9 cellular contexts compared by ENCODE assay signal in the genomic region with DNA sequence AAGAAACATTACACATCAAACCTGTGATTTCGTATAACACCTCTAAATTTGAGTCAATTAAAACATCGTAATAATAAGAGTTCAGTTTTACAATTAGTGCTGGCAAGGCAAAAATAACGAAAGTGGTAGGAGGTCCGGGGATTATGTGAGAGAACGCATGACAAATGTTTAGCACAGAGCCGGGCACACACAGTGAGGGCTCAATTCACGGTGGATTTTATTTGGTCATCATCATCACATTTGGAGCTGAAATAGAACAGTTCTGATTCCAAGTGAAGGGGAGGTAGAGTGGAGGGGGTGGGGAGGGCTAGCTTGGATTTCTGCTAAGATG. TPM values are rescaled to one million over a fixed set of nuclear protein-coding genes. Genes with fewer than 3 reads are reported as not detected.
DNase-seq lines count a peak whose midpoint lies in the region; ATAC-seq, FAIRE-seq and TF ChIP-seq lines count a peak whose summit lies in the region.
"Had no signal": no experiment of that assay in that cellular context is flagged by ENCODE, and none has a peak within 500 bp of the region (broad histone marks: within the 10 kb centered on the region; RNA-seq: fewer than 3 reads in every experiment).

No MANE protein-coding gene starts in this region.

- peak overlapping the region; percentile 98 for H2AFZ ChIP-seq in K562 (ENCODE audit: low read depth, low read length)

- H3K4me2 ChIP-seq in K562 (ENCODE audit: insufficient read depth, low read length), result peak overlapping the region; percentile 78
- peak overlapping the region; percentile 83 for H3K4me2 ChIP-seq in mesendoderm (ENCODE audit: low read length)

- H4K5ac ChIP-seq in mesendoderm (ENCODE audit: low read length), result no peak overlapping the region

- H3K9ac ChIP-seq in K562 (ENCODE audit: insufficient read depth in 1 of 2, low read depth in 2 of 2, low read length in 2 of 2) (peak overlapping the region; percentile 69 to 94; a peak in 3 of 4 replicates), mesendoderm (ENCODE audit: low read length) (peak overlapping the region; percentile 61)

- no peaks in the 10 kb centered on the region for H4K20me1 ChIP-seq in K562 (replicated peaks; ENCODE audit: control insufficient read depth, insufficient read depth, low read length)

- H3K23ac ChIP-seq in mesendoderm (ENCODE audit: low read length), result no peak overlapping the region

- POLR2A ChIA-PET in K562 (lab: Yijun Ruan, JAX), result interaction anchor here (0.7 to 3.1 kb wide), 9 partner anchors 8 to 20 kb away, joined by 3 to 19 read pairs (median 9); a partner anchor contains a TSS

- TF ChIP-seq CTCF in heart right ventricle (IDR thresholded peaks at IDR 0.05) (no peak), K562 (IDR thresholded peaks at IDR 0.05 in 2 of 3, conservative IDR thresholded peaks at IDR 0.05 in 1 of 3; ENCODE audit: insufficient read depth in 2 of 3, low read depth in 1 of 3, low read length in 3 of 3) (no peak), uterus (IDR thresholded peaks at IDR 0.05) (no peak)

- H3K36me3 ChIP-seq in heart right ventricle (no peaks in the 10 kb centered on the region), K562 (ENCODE audit: control insufficient read depth, insufficient read depth, low read length) (no peaks in the 10 kb centered on the region), mesendoderm (ENCODE audit: control insufficient read depth, insufficient read depth, low read length) (no peaks in the 10 kb centered on the region), uterus (no peaks in the 10 kb centered on the region)

- H4K8ac ChIP-seq in mesendoderm (ENCODE audit: low read depth, low read length), result no peak overlapping the region

- H2BK5ac ChIP-seq in mesendoderm (ENCODE audit: low read length), result no peak overlapping the region

- H3K79me1 ChIP-seq in mesendoderm (ENCODE audit: low read length), result no peaks in the 10 kb centered on the region

- 81 to 87% methylated on average over 7 of the region's 7 CpGs for WGBS in heart right ventricle, 2 donors
- WGBS in K562 (ENCODE audit: insufficient coverage, low coverage, missing lambda C conversion rate), result 83% methylated on average over 7 of the region's 7 CpGs
- no CpG with 5 or more reads among the region's 7 CpGs for WGBS in mesendoderm (ENCODE audit: extremely low coverage, insufficient coverage, low lambda C conversion rate)

- no peaks in the 10 kb centered on the region for H3K9me3 ChIP-seq in heart right ventricle
- no peaks in the 10 kb centered on the region for H3K9me3 ChIP-seq in K562 (replicated peaks; ENCODE audit: control insufficient read depth, insufficient read depth, low read depth, low read length)
- H3K9me3 ChIP-seq in uterus, result no peaks in the 10 kb centered on the region

- peaks cover 0 to 17% (median 13%) of the 10 kb centered on the region in 9 donors for H3K4me1 ChIP-seq in heart right ventricle
- H3K4me1 ChIP-seq in K562 (replicated peaks in 1 of 2; ENCODE audit: control insufficient read depth in 2 of 2, insufficient read depth in 2 of 2, low read length in 2 of 2), result peaks cover 4 to 15% of the 10 kb centered on the region in 2 experiments; a peak in 4 of 5 replicates
- no peaks in the 10 kb centered on the region for H3K4me1 ChIP-seq in mesendoderm (ENCODE audit: control insufficient read depth, low read depth, low read length)
- no peaks in the 10 kb centered on the region for H3K4me1 ChIP-seq in uterus

- H3K27ac ChIP-seq in heart right ventricle, result peak overlapping the region in 9 of 10 donors; percentile 34 to 80 (median 62)
- no peak overlapping the region; the same call in 2 of the 3 replicates for H3K27ac ChIP-seq in K562 (ENCODE audit: extremely low read depth, low read depth, low read length)
- no peak overlapping the region for H3K27ac ChIP-seq in mesendoderm (ENCODE audit: low read depth, low read length)
- H3K27ac ChIP-seq in uterus, result peak overlapping the region; percentile 55 to 82

- TF ChIP-seq POLR2A in K562 (conservative IDR thresholded peaks at IDR 0.05) (no peak), uterus (IDR thresholded peaks at IDR 0.05) (no peak)

- peak overlapping the region; percentile 55 to 90 (median 68) for H3K4me3 ChIP-seq in heart right ventricle
- H3K4me3 ChIP-seq in K562, result peak overlapping the region; percentile 47
- no peak overlapping the region for H3K4me3 ChIP-seq in mesendoderm (ENCODE audit: low read length)
- peak overlapping the region; percentile 43 to 55 for H3K4me3 ChIP-seq in uterus

- peaks cover 0 to 6% (median 0%) of the 10 kb centered on the region in 7 donors for H3K27me3 ChIP-seq in heart right ventricle
- H3K27me3 ChIP-seq in K562 (ENCODE audit: control insufficient read depth in 2 of 2, insufficient read depth in 2 of 2, low read length in 2 of 2), result no peaks in the 10 kb centered on the region
- no peaks in the 10 kb centered on the region for H3K27me3 ChIP-seq in mesendoderm (ENCODE audit: insufficient read depth, low read length, poor library complexity)
- H3K27me3 ChIP-seq in uterus, result no peaks in the 10 kb centered on the region

- BruUV-seq in K562 (replicated peaks; lab: Mats Ljungman, UMichigan), result no TSS peak

- ATAC-seq in heart right ventricle, result no peak
- no peak for ATAC-seq in left cardiac atrium
- ATAC-seq in K562, result peak; percentile 6; the same call in 2 of the 3 replicates
- ATAC-seq in GM21381 (IDR thresholded peaks at IDR 0.05; ENCODE audit: unreplicated experiment), result no peak
- ATAC-seq in GM19463 (IDR thresholded peaks at IDR 0.05; ENCODE audit: unreplicated experiment), result no peak

- intact Hi-C loops in heart right ventricle (cut with DNase I), result loop anchor here in 1 of 10 donors (2.0 kb wide), 1 partner anchor 26 kb away; no protein-coding TSS in a partner anchor
- intact Hi-C loops in left cardiac atrium (cut with DNase I), result no loop called here
- intact Hi-C loops in K562 (cut with micrococcal nuclease), result no loop called here
- intact Hi-C loops in uterus (cut with DNase I; ENCODE audit: low total_unique reads), result no loop called here

- FAIRE-seq in K562 (lab: Jason Lieb, UNC), result no peak
- FAIRE-seq: G401.6 had no signal

- no peak overlapping the region for H2BK15ac ChIP-seq in mesendoderm (replicated peaks; ENCODE audit: low read depth)

- CTCF ChIA-PET in K562 (lab: Yijun Ruan, JAX; ENCODE audit: low intra/inter-chr PET ratio), result no interaction called here

- TF ChIP-seq EP300 in K562 (IDR thresholded peaks at IDR 0.05; ENCODE audit: low read length), result no peak

- in situ Hi-C loops in K562 (cut with MboI), result no loop called here

- DNase-seq in heart right ventricle (no peak), left cardiac atrium (no peak), K562 (ENCODE audit: extremely low read depth in 1 of 4, low spot score in 3 of 4) (no peak), mesendoderm (no peak), uterus (no peak)
- DNase-seq in activated CD4-positive, alpha-beta T cell treated with anti-CD3 and anti-CD28 coated beads for 48 hours, result no peak

- peak overlapping the region; percentile 82 for H3K56ac ChIP-seq in mesendoderm (ENCODE audit: low read length)

- H3K4ac ChIP-seq in mesendoderm (ENCODE audit: low read depth, low read length), result no peak overlapping the region

- TF ChIP-seq RAD21 in K562 (CRISPR knock-in tag; conservative IDR thresholded peaks at IDR 0.05 in 1 of 2, IDR thresholded peaks at IDR 0.05 in 1 of 2), result no peak

- H2BK120ac ChIP-seq in mesendoderm (ENCODE audit: low read depth, low read length), result no peak overlapping the region

- no peak overlapping the region for H2AK5ac ChIP-seq in mesendoderm (ENCODE audit: low read length)

- H3K18ac ChIP-seq in mesendoderm (ENCODE audit: low read length), result no peak overlapping the region

- H3K79me2 ChIP-seq in K562 (ENCODE audit: control insufficient read depth, insufficient read depth, low read length), result no peaks in the 10 kb centered on the region
- no peaks in the 10 kb centered on the region for H3K79me2 ChIP-seq in mesendoderm (ENCODE audit: control insufficient read depth, insufficient read depth, low read length)

- no peaks in the 10 kb centered on the region for H3K9me1 ChIP-seq in K562 (ENCODE audit: control insufficient read depth, insufficient read depth, low read length)

TF ChIP-seq in K562, 482 proteins besides CTCF, POLR2A, EP300 and RAD21 (continues in another document):
- TF ChIP-seq, protein P1, sequence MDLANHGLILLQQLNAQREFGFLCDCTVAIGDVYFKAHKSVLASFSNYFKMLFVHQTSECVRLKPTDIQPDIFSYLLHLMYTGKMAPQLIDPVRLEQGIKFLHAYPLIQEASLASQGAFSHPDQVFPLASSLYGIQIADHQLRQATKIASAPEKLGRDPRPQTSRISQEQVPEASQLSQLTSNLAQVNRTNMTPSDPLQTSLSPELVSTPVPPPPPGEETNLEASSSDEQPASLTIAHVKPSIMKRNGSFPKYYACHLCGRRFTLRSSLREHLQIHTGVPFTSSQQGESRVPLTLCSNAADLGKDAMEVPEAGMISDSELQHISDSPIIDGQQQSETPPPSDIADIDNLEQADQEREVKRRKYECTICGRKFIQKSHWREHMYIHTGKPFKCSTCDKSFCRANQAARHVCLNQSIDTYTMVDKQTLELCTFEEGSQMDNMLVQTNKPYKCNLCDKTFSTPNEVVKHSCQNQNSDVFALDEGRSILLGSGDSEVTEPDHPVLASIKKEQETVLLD (IDR thresholded peaks at IDR 0.05), result no peak
- TF ChIP-seq ZNF584 (CRISPR knock-in tag; IDR thresholded peaks at IDR 0.05; ENCODE audit: low read depth) (no peak), GABPA (tag; conservative IDR thresholded peaks at IDR 0.05; ENCODE audit: low read depth) (no peak)

RNA-seq across cellular contexts. Expression of a gene that starts 20.0 kb away (rescaled TPM):
- total RNA-seq in heart right ventricle (100 to 1,000 TPM; 259 to 374 (median 304) TPM), left cardiac atrium (100 to 1,000 TPM; 285 to 316 TPM), K562 (2014; rRNA removed) (412 and 510 TPM in 2 replicates), K562 (2014; rRNA removed; fragmentation: Illumina TruSeq; extraction: Trizol) (517 and 565 TPM in 2 replicates), K562 (2015; rRNA removed; fragmentation: Illumina TruSeq; extraction: Trizol) (394 and 426 TPM in 2 replicates), K562 (2021) (808 and 835 TPM in 2 replicates), uterus (100 to 1,000 TPM; 261 to 572 (median 348) TPM)
- polyA plus RNA-seq in heart right ventricle (100 to 1,000 TPM; 427 to 452 TPM), K562 (2011; rRNA removed) (812 and 877 TPM in 2 replicates), K562 (2014; fragmentation: Illumina TruSeq; extraction: Trizol) (758 and 923 TPM in 2 replicates), K562 (2014; fragmentation: Nextera tagmentation; extraction: Ambion mirVana) (100 to 1,000 TPM; 543 to 591 TPM), K562 (2014; rRNA removed) (975 and 1,083 TPM in 2 replicates)
- total RNA-seq in K562 (2011; cell fraction: chromatin; rRNA removed; ENCODE audit: low replicate concordance), result 33.3 and 126 TPM in 2 replicates
- 45.1 and 46.9 TPM in 2 replicates for total RNA-seq in K562 (2011; cell fraction: nucleolus; rRNA removed)
- 88.2 and 158 TPM in 2 replicates for total RNA-seq in K562 (2011; cell fraction: nucleoplasm; rRNA removed)
- 605 and 678 TPM in 2 replicates for polyA plus RNA-seq in K562 (2011; cell fraction: cytosol; rRNA removed)
- polyA plus RNA-seq in K562 (2011; cell fraction: nucleus; rRNA removed), result 136 and 194 TPM in 2 replicates
- polyA plus RNA-seq in K562 (2012), result 834 and 880 TPM in 2 replicates
- polyA minus RNA-seq in K562 (2011; rRNA and poly(A)+ RNA removed), result 127 and 157 TPM in 2 replicates
- polyA minus RNA-seq in K562 (2011; cell fraction: cytosol; rRNA and poly(A)+ RNA removed), result 116 and 160 TPM in 2 replicates
- 24.4 and 52.3 TPM in 2 replicates for polyA minus RNA-seq in K562 (2011; cell fraction: nucleus; rRNA and poly(A)+ RNA removed)
- polyA plus RNA-seq in mesendoderm (2013, experiment 1 of 2), result 2,059 TPM
- 2,049 TPM for polyA plus RNA-seq in mesendoderm (2013, experiment 2 of 2)

Comparison
In these comparisons a context has a peak if more than half of its experiments do, and no peak if none do; other contexts are left out.
1. H3K27ac ChIP-seq: peak in heart right ventricle (9 of 10) and uterus (2 of 2); none in K562 (single experiment) and mesendoderm (single experiment).